8 cellular contexts compared by ENCODE assay signal in genomic region chr2:120205901-120206581, GRCh38. TPM values are rescaled to one million over a fixed set of nuclear protein-coding genes. Genes with fewer than 3 reads are reported as not detected.
DNase-seq lines count a peak whose midpoint lies in the region; ATAC-seq and TF ChIP-seq lines count a peak whose summit lies in the region.

No MANE protein-coding gene starts in this region.

- peak; percentile 67 for ATAC-seq in GM19351 (IDR thresholded peaks at IDR 0.05; ENCODE audit: unreplicated experiment)
- no peak for ATAC-seq in HG03045 (IDR thresholded peaks at IDR 0.05; ENCODE audit: unreplicated experiment)

- intact Hi-C loops in activated CD4-positive, alpha-beta T cell treated with anti-CD3 and anti-CD28 coated beads, Interleukin-2, amount 10 ng/mL, durations not matched to agents 24 days and 14 days (cut with micrococcal nuclease) = loop anchor here (1.0 kb wide), 1 partner anchor 107 kb away; no protein-coding TSS in a partner anchor

- H3K4me3 Mint-ChIP-seq in activated CD4-positive, alpha-beta T cell treated with anti-CD3 and anti-CD28 coated beads, Interleukin-2, amount 10 ng/mL, durations not matched to agents 24 days and 14 days = no peak overlapping the region

- no peak for DNase-seq in AG04450 (ENCODE audit: low read depth, low spot score)
- peak; percentile 82 for DNase-seq in activated CD4-positive, alpha-beta T cell treated with anti-CD3 and anti-CD28 coated beads, Interleukin-2, amount 10 ng/mL, durations not matched to agents 24 days and 14 days
- peak; percentile 28 for DNase-seq in germinal center (ENCODE audit: low spot score)
- DNase-seq in GF-D8 (lab: John Stamatoyannopoulos, UW) = no peak
- no peak for DNase-seq in NCI-H1048 (lab: John Stamatoyannopoulos, UW)
- DNase-seq in GM19240 (ENCODE audit: insufficient read length, low spot score) = no peak

- no peak overlapping the region for H3K27ac ChIP-seq in AG04450 (ENCODE audit: low read depth, low read length)

- no peak overlapping the region for H3K27ac Mint-ChIP-seq in activated CD4-positive, alpha-beta T cell treated with anti-CD3 and anti-CD28 coated beads, Interleukin-2, amount 10 ng/mL, durations not matched to agents 24 days and 14 days

- peaks cover 4% of the 10 kb centered on the region for H3K27me3 ChIP-seq in AG04450 (ENCODE audit: control insufficient read depth, insufficient read depth, low read length)

- H3K9me3 Mint-ChIP-seq in activated CD4-positive, alpha-beta T cell treated with anti-CD3 and anti-CD28 coated beads, Interleukin-2, amount 10 ng/mL, durations not matched to agents 24 days and 14 days = no peaks in the 10 kb centered on the region

- H3K9me3 ChIP-seq in AG04450 (ENCODE audit: control insufficient read depth, insufficient read depth, low read length) = peaks cover 4% of the 10 kb centered on the region; the same call in 1 of the 2 replicates

- no peak overlapping the region for H3K4me3 ChIP-seq in AG04450 (ENCODE audit: low read depth, low read length)

- CTCF ChIA-PET in AG04450 (lab: Charles Lee) = no interaction called here

- peaks cover 1% of the 10 kb centered on the region for H3K36me3 Mint-ChIP-seq in activated CD4-positive, alpha-beta T cell treated with anti-CD3 and anti-CD28 coated beads, Interleukin-2, amount 10 ng/mL, durations not matched to agents 24 days and 14 days (ENCODE audit: low read depth)

- POLR2A ChIA-PET in AG04450 (lab: Yijun Ruan, JAX) = no interaction called here

- no peaks in the 10 kb centered on the region for H3K27me3 Mint-ChIP-seq in activated CD4-positive, alpha-beta T cell treated with anti-CD3 and anti-CD28 coated beads, Interleukin-2, amount 10 ng/mL, durations not matched to agents 24 days and 14 days

- H3K4me1 Mint-ChIP-seq in activated CD4-positive, alpha-beta T cell treated with anti-CD3 and anti-CD28 coated beads, Interleukin-2, amount 10 ng/mL, durations not matched to agents 24 days and 14 days = peaks cover 15% of the 10 kb centered on the region

- peak; percentile 35; the same call in 1 of the 2 replicates for TF ChIP-seq CTCF in AG04450 (IDR thresholded peaks at IDR 0.05; ENCODE audit: low read depth, low read length)

RNA-seq across cellular contexts. Expression of gene TMEM185B, which starts 17.2 kb away (rescaled TPM):
- 21.8 and 24.3 TPM in 2 replicates for polyA plus RNA-seq in AG04450 (2011; rRNA removed)
- 11.6 and 12.3 TPM in 2 replicates for polyA minus RNA-seq in AG04450 (2011; rRNA and poly(A)+ RNA removed)
- total RNA-seq in activated CD4-positive, alpha-beta T cell treated with anti-CD3 and anti-CD28 coated beads, Interleukin-2, amount 10 ng/mL, durations not matched to agents 24 days and 14 days = 44.3 and 45.8 TPM in 2 replicates

RNA-seq across cellular contexts. Expression of gene RALB, which starts 46.6 kb away (rescaled TPM):
- 55.1 and 69.6 TPM in 2 replicates for polyA plus RNA-seq in AG04450 (2011; rRNA removed)
- polyA minus RNA-seq in AG04450 (2011; rRNA and poly(A)+ RNA removed) = 28.8 and 42.0 TPM in 2 replicates
- total RNA-seq in activated CD4-positive, alpha-beta T cell treated with anti-CD3 and anti-CD28 coated beads, Interleukin-2, amount 10 ng/mL, durations not matched to agents 24 days and 14 days = 72.1 and 80.0 TPM in 2 replicates

Comparison
In these comparisons a context has a peak if more than half of its experiments do, and no peak if none do; other contexts are left out.
1. DNase-seq: peak in activated CD4-positive, alpha-beta T cell treated with anti-CD3 and anti-CD28 coated beads, Interleukin-2, amount 10 ng/mL, durations not matched to agents 24 days and 14 days (single experiment) and germinal center (single experiment); none in AG04450 (single experiment), GF-D8 (single experiment), NCI-H1048 (single experiment) and GM19240 (single experiment).